In the genomic region with DNA sequence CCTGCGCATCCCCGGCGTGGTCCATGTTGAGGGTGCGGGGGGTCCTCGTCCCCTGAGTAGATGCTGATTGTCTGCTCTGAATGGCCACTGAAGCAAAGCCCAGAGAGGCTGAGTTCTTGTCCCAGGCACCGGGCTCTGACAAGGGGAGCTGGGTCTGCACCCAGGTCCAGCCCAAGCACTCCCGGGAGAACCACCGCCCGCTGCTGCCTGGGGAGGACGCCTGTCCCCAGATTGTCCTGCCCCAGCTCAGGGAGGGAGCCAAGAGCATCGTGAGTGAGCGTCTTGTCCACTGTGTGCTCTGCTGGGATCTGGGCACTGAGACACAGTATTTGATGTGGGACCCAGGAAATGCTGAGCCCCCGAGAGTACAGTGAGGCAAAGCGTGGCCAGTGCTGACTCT, we compare ENCODE assay signal across 16 cellular contexts.
"Had no signal": no experiment of that assay in that cellular context is flagged by ENCODE, and none has a peak within 500 bp of the region (broad histone marks: within the 10 kb centered on the region; RNA-seq: fewer than 3 reads in every experiment).

No MANE protein-coding gene starts in this region.

- H3K27ac ChIP-seq: brain microvascular endothelial cell, dorsolateral prefrontal cortex, heart left ventricle, left lung, psoas muscle, SJSA1, thyroid gland had no signal

- H3K4me3 ChIP-seq: dorsolateral prefrontal cortex, heart left ventricle, left lung, psoas muscle, SJSA1, thyroid gland had no signal

- H3K36me3 ChIP-seq: brain microvascular endothelial cell, heart left ventricle, left lung, SJSA1, thyroid gland had no signal

- H3K9me3 ChIP-seq: heart left ventricle, left lung, psoas muscle, SJSA1, thyroid gland had no signal

- H3K27me3 ChIP-seq: brain microvascular endothelial cell, SJSA1, thyroid gland had no signal

- FAIRE-seq: colon, frontal cortex, kidney, small intestine had no signal

- DNase-seq: activated naive CD4-positive, alpha-beta T cell treated with Interleukin-2 at 50 U/mL for 16 hours; activated naive CD8-positive, alpha-beta T cell treated with anti-CD3 and anti-CD28 coated beads, Interleukin-2, amount 50 U/mL, for 24 hours; brain microvascular endothelial cell; central memory CD4-positive, alpha-beta T cell; kidney; psoas muscle; right cardiac atrium; small intestine; stimulated activated naive CD4-positive, alpha-beta T cell; thyroid gland had no signal

- ATAC-seq: activated naive CD8-positive, alpha-beta T cell treated with anti-CD3 and anti-CD28 coated beads, Interleukin-2, amount 50 U/mL, for 24 hours; heart left ventricle; left lung; psoas muscle; right cardiac atrium had no signal

- H3K4me1 ChIP-seq: heart left ventricle, left lung, psoas muscle, SJSA1, thyroid gland had no signal
